ENCODE assay signal across 1 cellular context in genomic region chr7:140230862-140231778, GRCh38.
TF ChIP-seq lines count a peak whose summit lies in the region.

No MANE protein-coding gene starts in this region.

TF ChIP-seq in HepG2, 621 proteins besides CTCF, POLR2A, EP300 and RAD21 (continued from another document and continues in another):
- TF ChIP-seq ZBTB43 (CRISPR knock-in tag; conservative IDR thresholded peaks at IDR 0.05) = no peak
- TF ChIP-seq EZH2 (conservative IDR thresholded peaks at IDR 0.05; ENCODE audit: low read depth, low read length) = no peak
- no peak for TF ChIP-seq MEF2D (CRISPR knock-in tag; IDR thresholded peaks at IDR 0.05)
- TF ChIP-seq ZNF772 (CRISPR knock-in tag; IDR thresholded peaks at IDR 0.05) = peak; percentile 46; the same call in 1 of the 2 replicates
- TF ChIP-seq PCBP2 (optimal IDR thresholded peaks at IDR 0.05; ENCODE audit: low read depth, low read length, poor library complexity, severe bottlenecking) = no peak
- TF ChIP-seq DRAP1 (CRISPR knock-in tag; IDR thresholded peaks at IDR 0.05) = peak; percentile 86
- TF ChIP-seq ZNF207 (IDR thresholded peaks at IDR 0.05; ENCODE audit: borderline replicate concordance) = no peak
- no peak for TF ChIP-seq ZNF136 (CRISPR knock-in tag; IDR thresholded peaks at IDR 0.05; ENCODE audit: low read depth)
- no peak for TF ChIP-seq JARID2 (CRISPR knock-in tag; IDR thresholded peaks at IDR 0.05; ENCODE audit: insufficient replicate concordance)
- TF ChIP-seq PRDM4 (CRISPR knock-in tag; IDR thresholded peaks at IDR 0.05; ENCODE audit: borderline replicate concordance) = no peak
- TF ChIP-seq RBAK (CRISPR knock-in tag; IDR thresholded peaks at IDR 0.05) = no peak
- TF ChIP-seq ZNF766 (CRISPR knock-in tag; IDR thresholded peaks at IDR 0.05; ENCODE audit: borderline replicate concordance) = no peak; the same call in 1 of the 2 replicates
- peak; percentile 50 for TF ChIP-seq RFX5 (IDR thresholded peaks at IDR 0.05; ENCODE audit: low read depth, low read length)
- no peak for TF ChIP-seq ZNF460 (CRISPR knock-in tag; IDR thresholded peaks at IDR 0.05; ENCODE audit: borderline replicate concordance)
- no peak for TF ChIP-seq IKZF4 (CRISPR knock-in tag; IDR thresholded peaks at IDR 0.05; ENCODE audit: borderline replicate concordance, low read depth, not compliant biosample characterization)
- TF ChIP-seq ZNF550 (CRISPR knock-in tag; IDR thresholded peaks at IDR 0.05; ENCODE audit: borderline replicate concordance) = no peak
- TF ChIP-seq SIN3B (IDR thresholded peaks at IDR 0.05; ENCODE audit: low read length) = no peak
- TF ChIP-seq, protein P1, sequence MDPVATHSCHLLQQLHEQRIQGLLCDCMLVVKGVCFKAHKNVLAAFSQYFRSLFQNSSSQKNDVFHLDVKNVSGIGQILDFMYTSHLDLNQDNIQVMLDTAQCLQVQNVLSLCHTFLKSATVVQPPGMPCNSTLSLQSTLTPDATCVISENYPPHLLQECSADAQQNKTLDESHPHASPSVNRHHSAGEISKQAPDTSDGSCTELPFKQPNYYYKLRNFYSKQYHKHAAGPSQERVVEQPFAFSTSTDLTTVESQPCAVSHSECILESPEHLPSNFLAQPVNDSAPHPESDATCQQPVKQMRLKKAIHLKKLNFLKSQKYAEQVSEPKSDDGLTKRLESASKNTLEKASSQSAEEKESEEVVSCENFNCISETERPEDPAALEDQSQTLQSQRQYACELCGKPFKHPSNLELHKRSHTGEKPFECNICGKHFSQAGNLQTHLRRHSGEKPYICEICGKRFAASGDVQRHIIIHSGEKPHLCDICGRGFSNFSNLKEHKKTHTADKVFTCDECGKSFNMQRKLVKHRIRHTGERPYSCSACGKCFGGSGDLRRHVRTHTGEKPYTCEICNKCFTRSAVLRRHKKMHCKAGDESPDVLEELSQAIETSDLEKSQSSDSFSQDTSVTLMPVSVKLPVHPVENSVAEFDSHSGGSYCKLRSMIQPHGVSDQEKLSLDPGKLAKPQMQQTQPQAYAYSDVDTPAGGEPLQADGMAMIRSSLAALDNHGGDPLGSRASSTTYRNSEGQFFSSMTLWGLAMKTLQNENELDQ (CRISPR knock-in tag; IDR thresholded peaks at IDR 0.05; ENCODE audit: borderline replicate concordance) = no peak
- TF ChIP-seq ZNF432 (CRISPR knock-in tag; IDR thresholded peaks at IDR 0.05; ENCODE audit: borderline replicate concordance) = no peak
- TF ChIP-seq GLI4 (CRISPR knock-in tag; IDR thresholded peaks at IDR 0.05; ENCODE audit: borderline replicate concordance) = no peak
- TF ChIP-seq STAT5B (CRISPR knock-in tag; IDR thresholded peaks at IDR 0.05) = no peak
- TF ChIP-seq, protein P2, sequence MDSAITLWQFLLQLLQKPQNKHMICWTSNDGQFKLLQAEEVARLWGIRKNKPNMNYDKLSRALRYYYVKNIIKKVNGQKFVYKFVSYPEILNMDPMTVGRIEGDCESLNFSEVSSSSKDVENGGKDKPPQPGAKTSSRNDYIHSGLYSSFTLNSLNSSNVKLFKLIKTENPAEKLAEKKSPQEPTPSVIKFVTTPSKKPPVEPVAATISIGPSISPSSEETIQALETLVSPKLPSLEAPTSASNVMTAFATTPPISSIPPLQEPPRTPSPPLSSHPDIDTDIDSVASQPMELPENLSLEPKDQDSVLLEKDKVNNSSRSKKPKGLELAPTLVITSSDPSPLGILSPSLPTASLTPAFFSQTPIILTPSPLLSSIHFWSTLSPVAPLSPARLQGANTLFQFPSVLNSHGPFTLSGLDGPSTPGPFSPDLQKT (CRISPR knock-in tag; IDR thresholded peaks at IDR 0.05; ENCODE audit: borderline replicate concordance) = no peak
- TF ChIP-seq ZNF776 (CRISPR knock-in tag; IDR thresholded peaks at IDR 0.05) = no peak
- no peak for TF ChIP-seq SMARCE1 (IDR thresholded peaks at IDR 0.05; ENCODE audit: borderline replicate concordance)
- TF ChIP-seq HNF4G (IDR thresholded peaks at IDR 0.05; ENCODE audit: borderline replicate concordance, low read depth, low read length) = peak; percentile 49; the same call in 1 of the 2 replicates
- no peak; the same call in 1 of the 2 replicates for TF ChIP-seq HNF4G (CRISPR knock-in tag; IDR thresholded peaks at IDR 0.05; ENCODE audit: borderline replicate concordance, low read depth)
- no peak for TF ChIP-seq USF2 (IDR thresholded peaks at IDR 0.05; ENCODE audit: low read depth, low read length)
- TF ChIP-seq USF2 (CRISPR knock-in tag; IDR thresholded peaks at IDR 0.05; ENCODE audit: borderline replicate concordance) = 0 out of 2 replicates have a peak, but pooled peaks have one; percentile 26
- 0 out of 2 replicates have a peak, but pooled peaks have one; percentile 56 for TF ChIP-seq ATF5 (CRISPR knock-in tag; IDR thresholded peaks at IDR 0.05; ENCODE audit: low read depth)
- peak; percentile 28 for TF ChIP-seq HNRNPH1 (optimal IDR thresholded peaks at IDR 0.05; ENCODE audit: low read depth, low read length)
- TF ChIP-seq ZNF337 (CRISPR knock-in tag; IDR thresholded peaks at IDR 0.05; ENCODE audit: borderline replicate concordance, low read depth) = no peak
- 0 out of 2 replicates have a peak, but pooled peaks have one; percentile 21 for TF ChIP-seq ZZZ3 (CRISPR knock-in tag; IDR thresholded peaks at IDR 0.05; ENCODE audit: borderline replicate concordance)
- no peak for TF ChIP-seq FOXA1 (IDR thresholded peaks at IDR 0.05)
- TF ChIP-seq FOXA1 (CRISPR knock-in tag; IDR thresholded peaks at IDR 0.05) = no peak
- TF ChIP-seq NR3C1 (CRISPR knock-in tag; IDR thresholded peaks at IDR 0.05) = no peak
- TF ChIP-seq GFI1 (CRISPR knock-in tag; IDR thresholded peaks at IDR 0.05; ENCODE audit: borderline replicate concordance) = peak; percentile 60; the same call in 1 of the 2 replicates
- peak; percentile 29; the same call in 1 of the 2 replicates for TF ChIP-seq KAT8 (CRISPR knock-in tag; IDR thresholded peaks at IDR 0.05)
- TF ChIP-seq KDM5A (IDR thresholded peaks at IDR 0.05; ENCODE audit: borderline replicate concordance, low read length) = no peak
- TF ChIP-seq ZSCAN29 (CRISPR knock-in tag; conservative IDR thresholded peaks at IDR 0.05) = no peak; the same call in 1 of the 2 replicates
- TF ChIP-seq ISX (CRISPR knock-in tag; conservative IDR thresholded peaks at IDR 0.05) = no peak
- TF ChIP-seq HOXA5 (CRISPR knock-in tag; IDR thresholded peaks at IDR 0.05) = no peak; the same call in 1 of the 2 replicates
- no peak for TF ChIP-seq ADNP (CRISPR knock-in tag; IDR thresholded peaks at IDR 0.05)
- 0 out of 2 replicates have a peak, but pooled peaks have one; percentile 15 for TF ChIP-seq GTF3A (CRISPR knock-in tag; conservative IDR thresholded peaks at IDR 0.05)
- peak; percentile 89 for TF ChIP-seq AGO2 (optimal IDR thresholded peaks at IDR 0.05; ENCODE audit: low read depth, low read length)
- no peak for TF ChIP-seq ZNF598 (CRISPR knock-in tag; IDR thresholded peaks at IDR 0.05; ENCODE audit: borderline replicate concordance)
- peak; percentile 97 for TF ChIP-seq RBFOX2 (IDR thresholded peaks at IDR 0.05; ENCODE audit: low read depth, low read length)
- peak; percentile 56; the same call in 1 of the 2 replicates for TF ChIP-seq ARID4A (CRISPR knock-in tag; IDR thresholded peaks at IDR 0.05; ENCODE audit: borderline replicate concordance)
- no peak; the same call in 1 of the 2 replicates for TF ChIP-seq ZC3H4 (CRISPR knock-in tag; IDR thresholded peaks at IDR 0.05; ENCODE audit: borderline replicate concordance)
- no peak for TF ChIP-seq ZNF33A (CRISPR knock-in tag; IDR thresholded peaks at IDR 0.05; ENCODE audit: borderline replicate concordance)
- TF ChIP-seq ZNF570 (CRISPR knock-in tag; IDR thresholded peaks at IDR 0.05; ENCODE audit: borderline replicate concordance) = no peak
- peak; percentile 59 for TF ChIP-seq STAG1 (CRISPR knock-in tag; IDR thresholded peaks at IDR 0.05)
- no peak for TF ChIP-seq TBP (CRISPR knock-in tag; IDR thresholded peaks at IDR 0.05)
- no peak for TF ChIP-seq MED8 (CRISPR knock-in tag; IDR thresholded peaks at IDR 0.05; ENCODE audit: insufficient replicate concordance)
- 0 out of 2 replicates have a peak, but pooled peaks have one; percentile 34 for TF ChIP-seq ZNF263 (CRISPR knock-in tag; IDR thresholded peaks at IDR 0.05)
- no peak for TF ChIP-seq ATM (IDR thresholded peaks at IDR 0.05; ENCODE audit: borderline replicate concordance)
- no peak for TF ChIP-seq MAFF (IDR thresholded peaks at IDR 0.05; ENCODE audit: low read depth, low read length)
- no peak; the same call in 1 of the 2 replicates for TF ChIP-seq FOXA3 (CRISPR knock-in tag; IDR thresholded peaks at IDR 0.05)
- peak; percentile 65; the same call in 1 of the 2 replicates for TF ChIP-seq RXRA (CRISPR knock-in tag; IDR thresholded peaks at IDR 0.05)
- no peak; the same call in none of the 2 replicates for TF ChIP-seq POGZ (CRISPR knock-in tag; IDR thresholded peaks at IDR 0.05)
